Comparison of ENCODE assay signal across 33 cellular contexts in the genomic region with DNA sequence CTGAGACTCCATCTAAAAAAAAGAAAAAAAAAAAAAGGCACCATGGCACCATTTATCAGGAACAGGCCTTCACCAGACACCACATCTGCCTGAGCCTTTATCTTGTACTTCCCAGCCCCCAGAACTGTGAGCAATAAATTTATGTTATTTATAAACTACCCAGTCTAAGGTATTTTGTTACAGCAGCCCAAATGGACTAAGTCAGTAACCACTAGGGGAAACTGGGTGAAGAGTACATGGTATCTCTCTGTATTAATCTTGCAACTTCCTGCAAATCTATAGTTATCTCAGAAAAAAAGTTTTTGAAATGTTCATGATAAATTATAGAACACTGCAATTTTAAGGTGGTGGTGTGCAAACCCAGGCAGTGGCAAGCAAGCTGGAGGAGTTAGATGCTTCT.
"Had no signal": no experiment of that assay in that cellular context is flagged by ENCODE, and none has a peak within 500 bp of the region (broad histone marks: within the 10 kb centered on the region; RNA-seq: fewer than 3 reads in every experiment).

No MANE protein-coding gene starts in this region.

- H3K36me3 ChIP-seq: cardiac muscle cell had no signal

- H3K9me3 Mint-ChIP-seq: activated CD4-positive, alpha-beta memory T cell treated with anti-CD3 and anti-CD28 coated beads for 36 hours; activated CD4-positive, alpha-beta T cell treated with anti-CD3 and anti-CD28 coated beads, Interleukin-2, amount 10 ng/mL, durations not matched to agents 24 days and 14 days; activated CD8-positive, alpha-beta T cell treated with anti-CD3 and anti-CD28 coated beads for 36 hours; activated naive CD4-positive, alpha-beta T cell treated with anti-CD3 and anti-CD28 coated beads, Interleukin-2, amount 10 ng/mL, durations not matched to agents 7 days and 5 days; activated naive CD4-positive, alpha-beta T cell treated with anti-CD3 and anti-CD28 coated beads, Interleukin-2, amount 50 U/mL, for 24 hours; activated naive CD8-positive, alpha-beta T cell treated with anti-CD3 and anti-CD28 coated beads, Interleukin-2, amount 10 ng/mL, durations not matched to agents 7 days and 5 days; activated naive CD8-positive, alpha-beta T cell treated with anti-CD3 and anti-CD28 coated beads, Interleukin-2, amount 50 U/mL, for 24 hours; activated T-cell treated with anti-CD3 and anti-CD28 coated beads, Interleukin-2, amount 50 U/mL, for 24 hours; activated T-helper 2 cell treated with anti-CD3 and anti-CD28 coated beads, Interferon-gamma antibody, Interleukin-2, Interleukin-4, amounts not matched to agents 10 μg/mL and 5 μg/mL and 100 μg/mL, durations not matched to agents 14 hours and 24 hours and 36 hours; central memory CD8-positive, alpha-beta T cell; T-helper 1 cell treated with Interleukin-12 subunit alpha and Interleukin-12 subunit beta and Interleukin-4 antibody, amounts not matched to agents 30 μg/mL and 1 μg/mL, for 36 hours; T-helper 2 cell treated with Interferon-gamma antibody and Interleukin-4, amounts not matched to agents 5 μg/mL and 100 μg/mL, for 36 hours had no signal

- ATAC-seq: activated CD8-positive, alpha-beta T cell treated with anti-CD3 and anti-CD28 coated beads for 36 hours; activated naive CD8-positive, alpha-beta T cell treated with anti-CD3 and anti-CD28 coated beads, Interleukin-2, amount 50 U/mL, for 24 hours had no signal

- H3K27me3 ChIP-seq: cardiac muscle cell had no signal

- H3K27ac Mint-ChIP-seq: activated B cell treated with CpG ODN at 0.5 μM for 24 hours; activated CD4-positive, alpha-beta memory T cell treated with anti-CD3 and anti-CD28 coated beads for 36 hours; activated CD4-positive, alpha-beta T cell treated with anti-CD3 and anti-CD28 coated beads, Interleukin-2, amount 10 ng/mL, durations not matched to agents 24 days and 14 days; activated CD8-positive, alpha-beta T cell treated with anti-CD3 and anti-CD28 coated beads for 36 hours; activated naive CD4-positive, alpha-beta T cell treated with anti-CD3 and anti-CD28 coated beads, Interleukin-2, amount 10 ng/mL, durations not matched to agents 7 days and 5 days; activated naive CD4-positive, alpha-beta T cell treated with anti-CD3 and anti-CD28 coated beads, Interleukin-2, amount 50 U/mL, for 24 hours; activated naive CD8-positive, alpha-beta T cell; activated naive CD8-positive, alpha-beta T cell treated with anti-CD3 and anti-CD28 coated beads, Interleukin-2, amount 10 ng/mL, durations not matched to agents 7 days and 5 days; activated naive CD8-positive, alpha-beta T cell treated with anti-CD3 and anti-CD28 coated beads, Interleukin-2, amount 50 U/mL, for 24 hours; activated T-cell treated with anti-CD3 and anti-CD28 coated beads, Interleukin-2, amount 50 U/mL, for 24 hours; activated T-helper 2 cell treated with anti-CD3 and anti-CD28 coated beads, Interferon-gamma antibody, Interleukin-2, Interleukin-4, amounts not matched to agents 10 μg/mL and 5 μg/mL and 100 μg/mL, durations not matched to agents 14 hours and 24 hours and 36 hours; brain; T-helper 1 cell treated with Interleukin-12 subunit alpha and Interleukin-12 subunit beta and Interleukin-4 antibody, amounts not matched to agents 30 μg/mL and 1 μg/mL, for 36 hours; T-helper 2 cell treated with Interferon-gamma antibody and Interleukin-4, amounts not matched to agents 5 μg/mL and 100 μg/mL, for 36 hours had no signal

- H3K36me3 Mint-ChIP-seq: activated CD4-positive, alpha-beta memory T cell treated with anti-CD3 and anti-CD28 coated beads for 36 hours; activated naive CD4-positive, alpha-beta T cell treated with anti-CD3 and anti-CD28 coated beads, Interleukin-2, amount 10 ng/mL, durations not matched to agents 7 days and 5 days; activated naive CD4-positive, alpha-beta T cell treated with anti-CD3 and anti-CD28 coated beads, Interleukin-2, amount 50 U/mL, for 24 hours; activated naive CD8-positive, alpha-beta T cell; activated naive CD8-positive, alpha-beta T cell treated with anti-CD3 and anti-CD28 coated beads, Interleukin-2, amount 10 ng/mL, durations not matched to agents 7 days and 5 days had no signal

- H3K4me1 Mint-ChIP-seq: activated B cell treated with CpG ODN at 0.5 μM for 24 hours; activated CD4-positive, alpha-beta T cell treated with anti-CD3 and anti-CD28 coated beads, Interleukin-2, amount 10 ng/mL, durations not matched to agents 24 days and 14 days; activated naive CD4-positive, alpha-beta T cell treated with anti-CD3 and anti-CD28 coated beads, Interleukin-2, amount 10 ng/mL, durations not matched to agents 7 days and 5 days; activated naive CD4-positive, alpha-beta T cell treated with anti-CD3 and anti-CD28 coated beads, Interleukin-2, amount 50 U/mL, for 24 hours; activated naive CD8-positive, alpha-beta T cell treated with anti-CD3 and anti-CD28 coated beads, Interleukin-2, amount 10 ng/mL, durations not matched to agents 7 days and 5 days; activated naive CD8-positive, alpha-beta T cell treated with anti-CD3 and anti-CD28 coated beads, Interleukin-2, amount 50 U/mL, for 24 hours; central memory CD8-positive, alpha-beta T cell had no signal

- H3K27ac ChIP-seq: cardiac muscle cell, VCaP had no signal

- FAIRE-seq: bronchial epithelial cell, TTC549 had no signal

- H3K4me3 Mint-ChIP-seq: activated B cell treated with CpG ODN at 0.5 μM for 24 hours; activated CD4-positive, alpha-beta memory T cell treated with anti-CD3 and anti-CD28 coated beads for 36 hours; activated CD4-positive, alpha-beta T cell treated with anti-CD3 and anti-CD28 coated beads, Interleukin-2, amount 10 ng/mL, durations not matched to agents 24 days and 14 days; activated CD8-positive, alpha-beta T cell treated with anti-CD3 and anti-CD28 coated beads for 36 hours; activated naive CD4-positive, alpha-beta T cell treated with anti-CD3 and anti-CD28 coated beads, Interleukin-2, amount 10 ng/mL, durations not matched to agents 7 days and 5 days; activated naive CD4-positive, alpha-beta T cell treated with anti-CD3 and anti-CD28 coated beads, Interleukin-2, amount 50 U/mL, for 24 hours; activated naive CD8-positive, alpha-beta T cell; activated naive CD8-positive, alpha-beta T cell treated with anti-CD3 and anti-CD28 coated beads, Interleukin-2, amount 10 ng/mL, durations not matched to agents 7 days and 5 days; activated naive CD8-positive, alpha-beta T cell treated with anti-CD3 and anti-CD28 coated beads, Interleukin-2, amount 50 U/mL, for 24 hours; activated T-cell treated with anti-CD3 and anti-CD28 coated beads, Interleukin-2, amount 50 U/mL, for 24 hours; brain; central memory CD8-positive, alpha-beta T cell; T-helper 1 cell treated with Interleukin-12 subunit alpha and Interleukin-12 subunit beta and Interleukin-4 antibody, amounts not matched to agents 30 μg/mL and 1 μg/mL, for 36 hours; T-helper 2 cell treated with Interferon-gamma antibody and Interleukin-4, amounts not matched to agents 5 μg/mL and 100 μg/mL, for 36 hours had no signal

- H3K4me3 ChIP-seq: cardiac muscle cell had no signal

- DNase-seq: activated B cell treated with CpG ODN at 0.5 μM for 24 hours; activated CD4-positive, alpha-beta memory T cell treated with anti-CD3 and anti-CD28 coated beads for 36 hours; activated CD4-positive, alpha-beta T cell treated with anti-CD3 and anti-CD28 coated beads for 4 hours; activated CD4-positive, alpha-beta T cell treated with anti-CD3 and anti-CD28 coated beads, Interleukin-2, amount 10 ng/mL, durations not matched to agents 24 days and 14 days; activated CD4-positive, alpha-beta T cell treated with anti-CD3 and anti-CD28 coated beads, Interleukin-2, amount 50 U/mL, for 1 hour; activated CD4-positive, alpha-beta T cell treated with anti-CD3 and anti-CD28 coated beads, Interleukin-2, amount 50 U/mL, for 4 hours; activated CD4-positive, CD25-positive, alpha-beta regulatory T cell treated with anti-CD3 and anti-CD28 coated beads, Interleukin-2, amount 50 U/mL, for 72 hours; activated CD8-positive, alpha-beta memory T cell treated with anti-CD3 and anti-CD28 coated beads, Interleukin-2, amount 50 U/mL, for 48 hours; activated CD8-positive, alpha-beta T cell treated with anti-CD3 and anti-CD28 coated beads for 36 hours; activated effector memory CD4-positive, alpha-beta T cell treated with Interleukin-2 at 50 U/mL for 16 hours; activated gamma-delta T cell; activated naive CD4-positive, alpha-beta T cell treated with anti-CD3 and anti-CD28 coated beads, Interleukin-2, amount 10 ng/mL, durations not matched to agents 7 days and 5 days; activated naive CD4-positive, alpha-beta T cell treated with Interleukin-2 at 50 U/mL for 16 hours; activated naive CD8-positive, alpha-beta T cell treated with anti-CD3 and anti-CD28 coated beads, Interleukin-2, amount 10 ng/mL, durations not matched to agents 7 days and 5 days; activated naive CD8-positive, alpha-beta T cell treated with anti-CD3 and anti-CD28 coated beads, Interleukin-2, amount 50 U/mL, for 24 hours; activated T-cell treated with anti-CD3 and anti-CD28 coated beads, Interleukin-2, amount 50 U/mL, for 24 hours; activated T-cell treated with anti-CD3 and anti-CD28 coated beads, Interleukin-2, amount 50 U/mL, for 48 hours; amniotic stem cell; aorta; T-helper 1 cell; T-helper 2 cell; T-helper 9 cell had no signal
